Comparison of ENCODE assay signal across 16 cellular contexts in the genomic region with DNA sequence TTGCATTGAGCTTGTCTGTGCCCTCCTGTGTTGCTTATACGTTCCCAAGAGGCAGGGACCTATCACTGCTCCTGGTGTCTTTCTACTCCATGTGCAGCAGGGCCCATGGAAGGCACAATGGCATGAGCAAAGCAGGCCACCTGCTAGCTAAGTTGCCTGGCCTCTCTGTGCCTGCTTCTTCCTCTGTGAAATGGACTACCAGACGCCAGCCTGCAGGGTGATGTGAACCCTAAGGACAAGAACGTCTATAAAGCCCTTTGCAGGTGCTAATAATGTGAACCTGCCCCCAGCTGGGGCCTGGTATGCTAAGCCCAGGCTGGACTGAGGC. TPM values are rescaled to one million over a fixed set of nuclear protein-coding genes. Genes with fewer than 3 reads are reported as not detected.
DNase-seq lines count a peak whose midpoint lies in the region; ATAC-seq and TF ChIP-seq lines count a peak whose summit lies in the region.
"Had no signal": no experiment of that assay in that cellular context is flagged by ENCODE, and none has a peak within 500 bp of the region (broad histone marks: within the 10 kb centered on the region; RNA-seq: fewer than 3 reads in every experiment).

No MANE protein-coding gene starts in this region.

- H3K9me3 Mint-ChIP-seq in CD8-positive, alpha-beta memory T cell: no peaks in the 10 kb centered on the region
- no peaks in the 10 kb centered on the region for H3K9me3 Mint-ChIP-seq in activated T-helper 1 cell treated with anti-CD3 and anti-CD28 coated beads, Interleukin-12 subunit alpha, Interleukin-12 subunit beta, Interleukin-2, Interleukin-4 antibody, amounts not matched to agents 30 ng/mL and 10 ng/mL and 1 ng/mL, durations not matched to agents 14 hours and 24 hours and 36 hours
- no peaks in the 10 kb centered on the region for H3K9me3 Mint-ChIP-seq in neural crest cell
- H3K9me3 Mint-ChIP-seq: activated T-cell treated with anti-CD3 and anti-CD28 coated beads, Interleukin-2, amount 50 U/mL, for 4 hours; CD4-positive, CD25-positive, alpha-beta regulatory T cell; T-cell had no signal

- H3K36me3 ChIP-seq in BLaER1 (peaks cover 63% of the 10 kb centered on the region), mucosa of descending colon (ENCODE audit: low read depth) (peaks cover 17% of the 10 kb centered on the region), prostate gland (peaks cover 0 to 16% of the 10 kb centered on the region in 2 donors), tibial nerve (peaks cover 6 to 42% (median 20%) of the 10 kb centered on the region in 3 donors)
- peaks cover 19% of the 10 kb centered on the region for H3K36me3 ChIP-seq in CD8-positive, alpha-beta memory T cell (ENCODE audit: insufficient read depth, low read length)

- H3K27me3 ChIP-seq in BLaER1 (no peaks in the 10 kb centered on the region), prostate gland (replicated peaks; ENCODE audit: insufficient read depth) (no peaks in the 10 kb centered on the region), tibial nerve (no peaks in the 10 kb centered on the region)
- H3K27me3 ChIP-seq in CD8-positive, alpha-beta memory T cell (ENCODE audit: insufficient read depth, low read length, poor library complexity, severe bottlenecking): no peaks in the 10 kb centered on the region
- H3K27me3 ChIP-seq: brain microvascular endothelial cell had no signal

- CTCF ChIA-PET in CD8-positive, alpha-beta memory T cell (lab: Charles Lee): interaction anchor here (0.6 kb wide), 1 partner anchor 71 kb away, joined by 3 read pairs; no protein-coding TSS in a partner anchor

- TF ChIP-seq POLR2A in prostate gland (IDR thresholded peaks at IDR 0.05) (no peak), tibial nerve (IDR thresholded peaks at IDR 0.05) (no peak)

- POLR2A ChIA-PET in CD8-positive, alpha-beta memory T cell (lab: Charles Lee): no interaction called here

- peaks cover 0 to 67% (median 12%) of the 10 kb centered on the region in 3 donors for H3K36me3 Mint-ChIP-seq in CD8-positive, alpha-beta memory T cell
- peaks cover 31% of the 10 kb centered on the region for H3K36me3 Mint-ChIP-seq in activated T-helper 1 cell treated with anti-CD3 and anti-CD28 coated beads, Interleukin-12 subunit alpha, Interleukin-12 subunit beta, Interleukin-2, Interleukin-4 antibody, amounts not matched to agents 30 ng/mL and 10 ng/mL and 1 ng/mL, durations not matched to agents 14 hours and 24 hours and 36 hours (ENCODE audit: low read depth)
- H3K36me3 Mint-ChIP-seq in neural crest cell (ENCODE audit: low read depth): peaks cover 6% of the 10 kb centered on the region

- peaks cover 33 to 51% (median 39%) of the 10 kb centered on the region in 3 donors for H3K4me1 Mint-ChIP-seq in CD8-positive, alpha-beta memory T cell
- peaks cover 29% of the 10 kb centered on the region for H3K4me1 Mint-ChIP-seq in activated T-helper 1 cell treated with anti-CD3 and anti-CD28 coated beads, Interleukin-12 subunit alpha, Interleukin-12 subunit beta, Interleukin-2, Interleukin-4 antibody, amounts not matched to agents 30 ng/mL and 10 ng/mL and 1 ng/mL, durations not matched to agents 14 hours and 24 hours and 36 hours (ENCODE audit: low read depth)
- peaks cover 24% of the 10 kb centered on the region for H3K4me1 Mint-ChIP-seq in neural crest cell

- no peak for ATAC-seq in mucosa of descending colon
- ATAC-seq: activated T-cell treated with anti-CD3 and anti-CD28 coated beads, Interleukin-2, amount 50 U/mL, for 4 hours; T-cell had no signal

- peak overlapping the region in 4 of 8 donors; percentile 52 to 90 (median 55) for H3K27ac Mint-ChIP-seq in CD8-positive, alpha-beta memory T cell
- H3K27ac Mint-ChIP-seq in activated T-helper 1 cell treated with anti-CD3 and anti-CD28 coated beads, Interleukin-12 subunit alpha, Interleukin-12 subunit beta, Interleukin-2, Interleukin-4 antibody, amounts not matched to agents 30 ng/mL and 10 ng/mL and 1 ng/mL, durations not matched to agents 14 hours and 24 hours and 36 hours: peak overlapping the region; percentile 22
- no peak overlapping the region for H3K27ac Mint-ChIP-seq in neural crest cell (ENCODE audit: unreplicated experiment)
- H3K27ac Mint-ChIP-seq: CD4-positive, CD25-positive, alpha-beta regulatory T cell had no signal

- H3K4me1 ChIP-seq in BLaER1 (peaks cover 38% of the 10 kb centered on the region), mucosa of descending colon (ENCODE audit: low read depth) (peaks cover 45% of the 10 kb centered on the region), prostate gland (replicated peaks) (no peaks in the 10 kb centered on the region), tibial nerve (peaks cover 0 to 42% (median 23%) of the 10 kb centered on the region in 4 donors)
- peaks cover 16% of the 10 kb centered on the region for H3K4me1 ChIP-seq in CD8-positive, alpha-beta memory T cell (ENCODE audit: insufficient read depth, low read length)

- no peak for TF ChIP-seq CTCF in neural crest cell (conservative IDR thresholded peaks at IDR 0.05)
- no peak for TF ChIP-seq CTCF in mucosa of descending colon (IDR thresholded peaks at IDR 0.05)
- no peak for TF ChIP-seq CTCF in prostate gland (IDR thresholded peaks at IDR 0.05)
- no peak for TF ChIP-seq CTCF in tibial nerve (IDR thresholded peaks at IDR 0.05)

- no peak for TF ChIP-seq EP300 in tibial nerve (IDR thresholded peaks at IDR 0.05)

- WGBS in prostate gland: 77% methylated on average over 3 of the region's 3 CpGs
- WGBS in tibial nerve, 2 donors: 70 to 84% methylated on average over 3 of the region's 3 CpGs

- intact Hi-C loops in activated T-helper 1 cell treated with anti-CD3 and anti-CD28 coated beads, Interleukin-12 subunit alpha, Interleukin-12 subunit beta, Interleukin-2, Interleukin-4 antibody, amounts not matched to agents 30 ng/mL and 10 ng/mL and 1 ng/mL, durations not matched to agents 14 hours and 24 hours and 36 hours (cut with micrococcal nuclease): loop anchor here (10.0 kb wide), 1 partner anchor 204 kb away; no protein-coding TSS in a partner anchor
- intact Hi-C loops in mucosa of descending colon (cut with DNase I, micrococcal nuclease) (no loop called here), prostate gland (cut with DNase I) (no loop called here)

- no peak overlapping the region for H3K4me2 ChIP-seq in BLaER1

- H3K27me3 Mint-ChIP-seq in CD8-positive, alpha-beta memory T cell: no peaks in the 10 kb centered on the region
- no peaks in the 10 kb centered on the region for H3K27me3 Mint-ChIP-seq in activated T-helper 1 cell treated with anti-CD3 and anti-CD28 coated beads, Interleukin-12 subunit alpha, Interleukin-12 subunit beta, Interleukin-2, Interleukin-4 antibody, amounts not matched to agents 30 ng/mL and 10 ng/mL and 1 ng/mL, durations not matched to agents 14 hours and 24 hours and 36 hours (ENCODE audit: insufficient read depth)
- H3K27me3 Mint-ChIP-seq in neural crest cell (ENCODE audit: low read depth): no peaks in the 10 kb centered on the region
- H3K27me3 Mint-ChIP-seq: CD4-positive, CD25-positive, alpha-beta regulatory T cell; T-cell had no signal

- H3K4me3 ChIP-seq in BLaER1: no peak overlapping the region
- H3K4me3 ChIP-seq in CD8-positive, alpha-beta memory T cell (ENCODE audit: low read length): no peak overlapping the region
- no peak overlapping the region for H3K4me3 ChIP-seq in mucosa of descending colon
- H3K4me3 ChIP-seq in prostate gland: no peak overlapping the region
- no peak overlapping the region for H3K4me3 ChIP-seq in tibial nerve

- H3K27ac ChIP-seq in BLaER1 (0 out of 2 replicates have a peak overlapping the region, but pooled peaks have one; percentile 1), prostate gland (peak overlapping the region in 1 of 2 donors; percentile 98), tibial nerve (peak overlapping the region in 1 of 4 donors; percentile 28)
- H3K27ac ChIP-seq in CD8-positive, alpha-beta memory T cell (ENCODE audit: low read depth, low read length): peak overlapping the region; percentile 31
- H3K27ac ChIP-seq: brain microvascular endothelial cell had no signal

- no peak for DNase-seq in CD8-positive, alpha-beta memory T cell
- DNase-seq in activated T-helper 1 cell treated with anti-CD3 and anti-CD28 coated beads, Interleukin-12 subunit alpha, Interleukin-12 subunit beta, Interleukin-2, Interleukin-4 antibody, amounts not matched to agents 30 ng/mL and 10 ng/mL and 1 ng/mL, durations not matched to agents 14 hours and 24 hours and 36 hours (ENCODE audit: low spot score): no peak
- DNase-seq in neural crest cell (ENCODE audit: low read depth, low spot score) (no peak), mucosa of descending colon (no peak), prostate gland (ENCODE audit: low spot score) (no peak), tibial nerve (ENCODE audit: low spot score in 2 of 2) (no peak), G401 (ENCODE audit: low spot score) (no peak)
- DNase-seq: activated CD4-positive, CD25-positive, alpha-beta regulatory T cell treated with anti-CD3 and anti-CD28 coated beads, Interleukin-2, amount 50 U/mL, for 72 hours; activated T-cell treated with anti-CD3 and anti-CD28 coated beads, Interleukin-2, amount 50 U/mL, for 4 hours; brain microvascular endothelial cell; CD4-positive, CD25-positive, alpha-beta regulatory T cell; midbrain; NCI-H1417 treated with DMSO at 0.1 percent for 48 hours; stimulated activated CD4-positive, alpha-beta T cell treated with anti-CD3 and anti-CD28 coated beads, Interleukin-2, amount 100 ng/mL, for 24 hours; T-cell had no signal

- H3K4me3 Mint-ChIP-seq in CD8-positive, alpha-beta memory T cell: no peak overlapping the region
- no peak overlapping the region for H3K4me3 Mint-ChIP-seq in activated T-helper 1 cell treated with anti-CD3 and anti-CD28 coated beads, Interleukin-12 subunit alpha, Interleukin-12 subunit beta, Interleukin-2, Interleukin-4 antibody, amounts not matched to agents 30 ng/mL and 10 ng/mL and 1 ng/mL, durations not matched to agents 14 hours and 24 hours and 36 hours
- H3K4me3 Mint-ChIP-seq in neural crest cell: peak overlapping the region; percentile 52
- H3K4me3 Mint-ChIP-seq: activated T-cell treated with anti-CD3 and anti-CD28 coated beads, Interleukin-2, amount 50 U/mL, for 4 hours; T-cell had no signal

- H3K9me3 ChIP-seq in BLaER1 (no peaks in the 10 kb centered on the region), mucosa of descending colon (no peaks in the 10 kb centered on the region), prostate gland (no peaks in the 10 kb centered on the region), tibial nerve (no peaks in the 10 kb centered on the region)
- H3K9me3 ChIP-seq in CD8-positive, alpha-beta memory T cell (ENCODE audit: low read length): no peaks in the 10 kb centered on the region

- in situ Hi-C loops in G401 (cut with HindIII; ENCODE audit: low sequenced_read_pairs): no loop called here

- no peak overlapping the region for H3K9ac ChIP-seq in BLaER1

- H4K20me1 ChIP-seq in BLaER1: peaks cover 87% of the 10 kb centered on the region

RNA-seq across cellular contexts. Expression of gene GUCD1, which starts 4.1 kb away (rescaled TPM):
- total RNA-seq in CD8-positive, alpha-beta memory T cell: 100 to 1,000 TPM; 115 to 123 TPM
- 50.8 TPM for polyA plus RNA-seq in CD8-positive, alpha-beta memory T cell
- total RNA-seq in activated T-helper 1 cell treated with anti-CD3 and anti-CD28 coated beads, Interleukin-12 subunit alpha, Interleukin-12 subunit beta, Interleukin-2, Interleukin-4 antibody, amounts not matched to agents 30 ng/mL and 10 ng/mL and 1 ng/mL, durations not matched to agents 14 hours and 24 hours and 36 hours: 117 and 123 TPM in 2 replicates
- total RNA-seq in neural crest cell (94.9 and 103 TPM in 2 replicates), mucosa of descending colon (100 to 1,000 TPM; 188 to 243 (median 242) TPM), prostate gland (100 to 1,000 TPM; 143 to 147 TPM), tibial nerve (10 to 100 TPM; 74.1 to 87.9 (median 84.6) TPM)
- 84.2 and 144 TPM in 2 replicates for total RNA-seq in G401 (2014; rRNA removed; shearing (Covaris generic))

RNA-seq across cellular contexts. Expression of gene SNRPD3, which starts 4.9 kb away (rescaled TPM):
- total RNA-seq in CD8-positive, alpha-beta memory T cell: 100 to 1,000 TPM; 205 to 217 TPM
- 112 TPM for polyA plus RNA-seq in CD8-positive, alpha-beta memory T cell
- 155 and 158 TPM in 2 replicates for total RNA-seq in activated T-helper 1 cell treated with anti-CD3 and anti-CD28 coated beads, Interleukin-12 subunit alpha, Interleukin-12 subunit beta, Interleukin-2, Interleukin-4 antibody, amounts not matched to agents 30 ng/mL and 10 ng/mL and 1 ng/mL, durations not matched to agents 14 hours and 24 hours and 36 hours
- 151 and 159 TPM in 2 replicates for total RNA-seq in neural crest cell
- 10 to 100 TPM; 56.6 to 77.6 (median 77.2) TPM for total RNA-seq in mucosa of descending colon
- total RNA-seq in prostate gland: 100 to 1,000 TPM; 152 to 169 TPM
- total RNA-seq in tibial nerve: 100 to 1,000 TPM in 3 of 4 donors, 10 to 100 TPM in 1; 98.7 to 127 (median 111) TPM
- 178 and 183 TPM in 2 replicates for total RNA-seq in G401 (2014; rRNA removed; shearing (Covaris generic))

RNA-seq across cellular contexts. Expression of gene LRRC75B, which starts 42.0 kb away (rescaled TPM):
- 1 to 10 TPM in 1 of 2 experiments, under 1 TPM in 1; 0.84 to 1.4 TPM for total RNA-seq in CD8-positive, alpha-beta memory T cell
- not detected for polyA plus RNA-seq in CD8-positive, alpha-beta memory T cell
- 2.4 and 2.8 TPM in 2 replicates for total RNA-seq in activated T-helper 1 cell treated with anti-CD3 and anti-CD28 coated beads, Interleukin-12 subunit alpha, Interleukin-12 subunit beta, Interleukin-2, Interleukin-4 antibody, amounts not matched to agents 30 ng/mL and 10 ng/mL and 1 ng/mL, durations not matched to agents 14 hours and 24 hours and 36 hours
- total RNA-seq in neural crest cell (15.4 and 16.7 TPM in 2 replicates), mucosa of descending colon (10 to 100 TPM in 2 of 3 donors, 1 to 10 TPM in 1; 7.5 to 15.7 (median 15.7) TPM), prostate gland (100 to 1,000 TPM in 1 of 2 donors, 10 to 100 TPM in 1; 57.0 to 161 TPM), tibial nerve (10 to 100 TPM; 33.5 to 55.7 (median 40.2) TPM)
- 19.3 and 31.3 TPM in 2 replicates for total RNA-seq in G401 (2014; rRNA removed; shearing (Covaris generic))
- total RNA-seq: CD4-positive, CD25-positive, alpha-beta regulatory T cell had no signal

RNA-seq across cellular contexts. Expression of gene GGT1, which starts 52.1 kb away (rescaled TPM):
- 10 to 100 TPM; 36.9 to 39.1 TPM for total RNA-seq in CD8-positive, alpha-beta memory T cell
- polyA plus RNA-seq in CD8-positive, alpha-beta memory T cell: 12.1 TPM
- 52.6 and 61.0 TPM in 2 replicates for total RNA-seq in activated T-helper 1 cell treated with anti-CD3 and anti-CD28 coated beads, Interleukin-12 subunit alpha, Interleukin-12 subunit beta, Interleukin-2, Interleukin-4 antibody, amounts not matched to agents 30 ng/mL and 10 ng/mL and 1 ng/mL, durations not matched to agents 14 hours and 24 hours and 36 hours
- total RNA-seq in neural crest cell (1.4 and 3.3 TPM in 2 replicates), mucosa of descending colon (100 to 1,000 TPM in 1 of 3 donors, 10 to 100 TPM in 2; 10.9 to 124 (median 57.2) TPM), prostate gland (100 to 1,000 TPM in 1 of 2 donors, 10 to 100 TPM in 1; 64.6 to 114 TPM), tibial nerve (10 to 100 TPM in 3 of 4 donors, 1 to 10 TPM in 1; 5.9 to 16.9 (median 15.8) TPM)
- total RNA-seq in G401 (2014; rRNA removed; shearing (Covaris generic)): 99.6 and 109 TPM in 2 replicates

RNA-seq across cellular contexts. Expression of gene UPB1, which starts 55.7 kb away (rescaled TPM):
- total RNA-seq in CD8-positive, alpha-beta memory T cell: not detected
- polyA plus RNA-seq in CD8-positive, alpha-beta memory T cell: 0.10 TPM
- 0.21 and 0.27 TPM in 2 replicates for total RNA-seq in activated T-helper 1 cell treated with anti-CD3 and anti-CD28 coated beads, Interleukin-12 subunit alpha, Interleukin-12 subunit beta, Interleukin-2, Interleukin-4 antibody, amounts not matched to agents 30 ng/mL and 10 ng/mL and 1 ng/mL, durations not matched to agents 14 hours and 24 hours and 36 hours
- total RNA-seq in neural crest cell (0.20 TPM in 1 of 2 replicates, not detected in the other), mucosa of descending colon (under 1 TPM; 0.16 to 0.20 (median 0.19) TPM), prostate gland (1 to 10 TPM in 1 of 2 donors, under 1 TPM in 1; 0.05 to 5.0 TPM), tibial nerve (under 1 TPM in 3 of 4 donors, not detected in 1; 0.44 to 0.98 (median 0.63) TPM)
- total RNA-seq in G401 (2014; rRNA removed; shearing (Covaris generic)): 0.12 and 0.51 TPM in 2 replicates
- polyA plus RNA-seq: CD4-positive, CD25-positive, alpha-beta regulatory T cell had no signal
